1 cellular context compared by ENCODE assay signal in genomic region chr4:76657443-76657842, GRCh38.
TF ChIP-seq lines count a peak whose summit lies in the region.

No MANE protein-coding gene starts in this region.

TF ChIP-seq in A549, 52 proteins besides CTCF, POLR2A, EP300 and RAD21 (continued from another document):
- no peak for TF ChIP-seq E2F6 (IDR thresholded peaks at IDR 0.05; ENCODE audit: borderline replicate concordance, low read depth)
- no peak for TF ChIP-seq MAX (IDR thresholded peaks at IDR 0.05)
TF ChIP-seq in A549: peak in this region for 0.
